ENCODE assay signal across 6 cellular contexts in genomic region chr2:156680266-156680665, GRCh38.
"Had no signal": no experiment of that assay in that cellular context is flagged by ENCODE, and none has a peak within 500 bp of the region (broad histone marks: within the 10 kb centered on the region; RNA-seq: fewer than 3 reads in every experiment).

No MANE protein-coding gene starts in this region.

- ATAC-seq: K562 had no signal

- H3K4me3 ChIP-seq: K562 had no signal

- DNase-seq: IMR-90, KBM-7, KG1 had no signal

- FAIRE-seq: HTR-8/SVneo, K562 had no signal

- H3K27ac ChIP-seq: HL-60 had no signal
